Comparison of ENCODE assay signal across 8 cellular contexts in the genomic region with DNA sequence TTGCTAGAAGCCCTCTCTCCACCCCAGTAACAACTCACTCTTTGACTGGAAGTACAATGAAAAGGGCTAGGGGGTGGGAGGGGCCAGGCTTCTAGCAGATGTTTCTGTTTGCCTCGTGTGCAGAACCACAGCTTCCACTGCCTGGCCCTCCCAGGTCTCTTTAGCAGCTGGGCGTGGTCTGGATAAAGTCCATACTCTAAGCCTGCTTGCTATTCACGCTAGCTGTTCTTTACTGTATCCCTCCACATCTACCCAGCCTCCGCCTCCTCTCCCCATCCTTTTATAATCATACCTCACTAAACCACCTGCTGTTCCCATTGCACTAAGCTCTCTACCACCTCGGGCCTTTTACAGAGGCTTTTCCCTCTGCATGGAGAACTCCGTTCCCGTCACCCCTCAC.
A peak's percentile ranks its signal among the peaks of the same experiment; 100 is the strongest.
DNase-seq lines count a peak whose midpoint lies in the region; ATAC-seq and TF ChIP-seq lines count a peak whose summit lies in the region.

No MANE protein-coding gene starts in this region.

- H3K36me3 ChIP-seq in Loucy (ENCODE audit: insufficient read depth, low read length) = no peaks in the 10 kb centered on the region
- no peaks in the 10 kb centered on the region for H3K36me3 ChIP-seq in mucosa of descending colon (ENCODE audit: low read depth)

- H3K9me3 ChIP-seq in Loucy (ENCODE audit: insufficient read depth, low read depth, low read length) (no peaks in the 10 kb centered on the region), mucosa of descending colon (no peaks in the 10 kb centered on the region)

- H3F3A ChIP-seq in Loucy (ENCODE audit: low read depth) = no peaks in the 10 kb centered on the region

- H3K4me1 ChIP-seq in Loucy (ENCODE audit: insufficient read depth, low read length, poor library complexity, severe bottlenecking) = peaks cover 9% of the 10 kb centered on the region
- H3K4me1 ChIP-seq in mucosa of descending colon (ENCODE audit: low read depth) = peaks cover 19% of the 10 kb centered on the region

- H3K4me3 ChIP-seq in Loucy (ENCODE audit: low read length, poor library complexity, severe bottlenecking) (no peak overlapping the region), mucosa of descending colon (no peak overlapping the region)

- no peaks in the 10 kb centered on the region for H3K27me3 ChIP-seq in Loucy (ENCODE audit: insufficient read depth, low read length, poor library complexity, severe bottlenecking)

- H3K9ac ChIP-seq in Loucy (ENCODE audit: low read depth, low read length, poor library complexity, severe bottlenecking) = no peak overlapping the region

- TF ChIP-seq CTCF in GM10266 (IDR thresholded peaks at IDR 0.05; ENCODE audit: control insufficient read depth, insufficient read depth, low read depth, missing control alignments) (no peak), Loucy (conservative IDR thresholded peaks at IDR 0.05; ENCODE audit: low read length) (no peak), mucosa of descending colon (IDR thresholded peaks at IDR 0.05) (no peak)

- no peaks in the 10 kb centered on the region for H4K20me1 ChIP-seq in Loucy (ENCODE audit: insufficient read depth, low read length, poor library complexity, severe bottlenecking)

- H2AFZ ChIP-seq in Loucy (ENCODE audit: low read length) = no peak overlapping the region

- intact Hi-C loops in mucosa of descending colon (cut with DNase I, micrococcal nuclease) = no loop called here

- ATAC-seq in mucosa of descending colon (peak; percentile 98), HG03439 (IDR thresholded peaks at IDR 0.05; ENCODE audit: unreplicated experiment) (no peak)

- peak overlapping the region; percentile 20 for H3K4me2 ChIP-seq in Loucy (ENCODE audit: low read depth, low read length, poor library complexity, severe bottlenecking)

- H3K9me2 ChIP-seq in Loucy (replicated peaks; ENCODE audit: low read depth, low read length) = no peaks in the 10 kb centered on the region

- no peaks in the 10 kb centered on the region for H3K79me2 ChIP-seq in Loucy (ENCODE audit: insufficient read depth, low read length)

- peak; percentile 32 for DNase-seq in GM10266 (ENCODE audit: extremely low spot score)
- DNase-seq in RPMI7951 (ENCODE audit: low read depth) = peak; percentile 29
- peak; percentile 81 to 94 (median 83) for DNase-seq in mucosa of descending colon
- DNase-seq in kidney tubule cell (ENCODE audit: low spot score) = no peak
- no peak for DNase-seq in nucleus accumbens (lab: John Stamatoyannopoulos, UW)
- no peak for DNase-seq in central memory CD4-positive, alpha-beta T cell

Comparison
In these comparisons a context has a peak if more than half of its experiments do, and no peak if none do; other contexts are left out.
1. DNase-seq: peak in GM10266 (single experiment), RPMI7951 (single experiment) and mucosa of descending colon (3 of 3); none in kidney tubule cell (single experiment), nucleus accumbens (0 of 56) and central memory CD4-positive, alpha-beta T cell (single experiment).